Comparison of ENCODE assay signal across 33 cellular contexts in the genomic region with DNA sequence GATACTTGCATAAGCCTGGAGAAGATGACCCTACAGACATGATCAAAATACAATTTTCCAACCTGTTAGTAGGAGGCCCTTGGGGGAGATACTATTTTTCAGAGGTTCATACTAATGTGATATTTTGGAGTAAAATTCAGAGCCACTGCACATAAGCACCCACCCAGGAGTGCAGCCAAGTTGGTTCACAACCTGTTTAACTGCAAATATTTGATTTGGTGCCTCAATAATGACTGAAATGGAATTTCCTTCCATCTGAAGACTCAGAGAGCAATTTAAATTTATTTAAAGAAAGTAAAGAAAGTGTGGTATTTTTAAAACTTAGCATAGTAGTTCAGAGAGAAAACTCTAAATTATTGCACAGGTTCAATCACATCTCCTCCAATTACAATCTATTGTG.
A peak's percentile ranks its signal among the peaks of the same experiment; 100 is the strongest.
DNase-seq lines count a peak whose midpoint lies in the region; ATAC-seq, FAIRE-seq and TF ChIP-seq lines count a peak whose summit lies in the region.
"Had no signal": no experiment of that assay in that cellular context is flagged by ENCODE, and none has a peak within 500 bp of the region (broad histone marks: within the 10 kb centered on the region; RNA-seq: fewer than 3 reads in every experiment).

No MANE protein-coding gene starts in this region.

- DNase-seq in PC-3 = peak; percentile 63
- DNase-seq in nephron progenitor cell = no peak
- no peak for DNase-seq in activated naive CD4-positive, alpha-beta T cell treated with anti-CD3 and anti-CD28 coated beads, Interleukin-2, amount 50 U/mL, for 16 hours
- no peak for DNase-seq in RCC 7860 (ENCODE audit: low spot score)
- no peak for DNase-seq in DMS153 (lab: John Stamatoyannopoulos, UW)
- DNase-seq: 8988T; ACHN; AML-193; BE2C; C1 segment of cervical spinal cord; Caco-2; Calu3; CD4-positive, alpha-beta memory T cell; CD4-positive, alpha-beta T cell; CD4-positive, CD25-positive, alpha-beta regulatory T cell; CD8-positive, alpha-beta memory T cell; CD8-positive, alpha-beta T cell; COR-L47; DMS 273 treated with DMSO at 0.1 percent for 48 hours; DMS53; DMS79; DMS79 treated with DMSO at 0.1 percent for 48 hours; DND-41; EL had no signal

- no peak for TF ChIP-seq CTCF in PC-3 (conservative IDR thresholded peaks at IDR 0.05; ENCODE audit: low read depth, low read length)
- no peak for TF ChIP-seq CTCF in VCaP (conservative IDR thresholded peaks at IDR 0.05)
- no peak for TF ChIP-seq CTCF in nephron progenitor cell (IDR thresholded peaks at IDR 0.05)

- no TSS peak for BruUV-seq in PC-3 (replicated peaks; lab: Mats Ljungman, UMichigan)

- peaks cover 20% of the 10 kb centered on the region for H3K4me1 ChIP-seq in PC-3 (ENCODE audit: insufficient read depth, low read length)
- H3K4me1 ChIP-seq: A549; BE2C; BLaER1; BLaER1 treated with 17β-estradiol and CSF1 and Interleukin-3, amounts not matched to agents 10 nM and 100 nM; Caco-2 had no signal

- H3K27me3 ChIP-seq in PC-3 (ENCODE audit: low read length) = no peaks in the 10 kb centered on the region
- H3K27me3 ChIP-seq: BE2C; BLaER1; BLaER1 treated with 17β-estradiol and CSF1 and Interleukin-3, amounts not matched to agents 10 nM and 100 nM had no signal

- peak; percentile 76 for ATAC-seq in PC-3
- ATAC-seq: A549; CD8-positive, alpha-beta T cell had no signal

- peak overlapping the region; percentile 32 for H3K27ac Mint-ChIP-seq in nephron progenitor cell
- H3K27ac Mint-ChIP-seq: B cell; CD14-positive monocyte; CD4-positive, alpha-beta memory T cell; CD4-positive, alpha-beta T cell; CD4-positive, CD25-positive, alpha-beta regulatory T cell; CD8-positive, alpha-beta memory T cell; CD8-positive, alpha-beta T cell had no signal

- peaks cover 7% of the 10 kb centered on the region for H3K36me3 Mint-ChIP-seq in nephron progenitor cell (ENCODE audit: low read depth)
- H3K36me3 Mint-ChIP-seq: CD14-positive monocyte; CD4-positive, alpha-beta memory T cell; CD4-positive, CD25-positive, alpha-beta regulatory T cell; CD8-positive, alpha-beta memory T cell; CD8-positive, alpha-beta T cell had no signal

- H3K4me1 Mint-ChIP-seq in nephron progenitor cell = peaks cover 6% of the 10 kb centered on the region
- H3K4me1 Mint-ChIP-seq: B cell; CD14-positive monocyte; CD4-positive, alpha-beta memory T cell; CD4-positive, CD25-positive, alpha-beta regulatory T cell; CD8-positive, alpha-beta memory T cell had no signal

- H2AFZ ChIP-seq in PC-3 (ENCODE audit: low read length) = no peak overlapping the region

- POLR2A ChIA-PET in PC-3 (lab: Charles Lee; ENCODE audit: unreplicated experiment) = no interaction called here

- no peaks in the 10 kb centered on the region for H3F3A ChIP-seq in PC-3 (ENCODE audit: low read length, unreplicated experiment)

- H3K27ac ChIP-seq in PC-3 (ENCODE audit: low read length) (no peak overlapping the region), VCaP (peak overlapping the region; percentile 71)
- H3K27ac ChIP-seq: 22Rv1; A549; BLaER1; BLaER1 treated with 17β-estradiol and CSF1 and Interleukin-3, amounts not matched to agents 10 nM and 100 nM; C4-2B had no signal

- no peaks in the 10 kb centered on the region for H3K36me3 ChIP-seq in PC-3 (ENCODE audit: low read depth, low read length)
- H3K36me3 ChIP-seq: BE2C; BLaER1; BLaER1 treated with 17β-estradiol and CSF1 and Interleukin-3, amounts not matched to agents 10 nM and 100 nM had no signal

- no peaks in the 10 kb centered on the region for H4K20me1 ChIP-seq in PC-3 (ENCODE audit: low read length)
- H4K20me1 ChIP-seq: BLaER1; BLaER1 treated with 17β-estradiol and CSF1 and Interleukin-3, amounts not matched to agents 10 nM and 100 nM had no signal

- H3K9me3 Mint-ChIP-seq in nephron progenitor cell = peaks cover 14% of the 10 kb centered on the region
- H3K9me3 Mint-ChIP-seq: CD4-positive, alpha-beta T cell; CD8-positive, alpha-beta T cell had no signal

- H3K4me3 Mint-ChIP-seq in nephron progenitor cell = no peak overlapping the region
- H3K4me3 Mint-ChIP-seq: B cell; CD14-positive monocyte; CD4-positive, alpha-beta memory T cell; CD4-positive, alpha-beta T cell; CD4-positive, CD25-positive, alpha-beta regulatory T cell; CD8-positive, alpha-beta memory T cell; CD8-positive, alpha-beta T cell had no signal

- FAIRE-seq in RCC 7860 (lab: Jason Lieb, UNC) = no peak
- FAIRE-seq: A549, D721Med had no signal

- CTCF ChIA-PET in PC-3 (lab: Charles Lee) = no interaction called here

- peak overlapping the region; percentile 52 for H3K4me2 ChIP-seq in PC-3 (ENCODE audit: low read length)
- H3K4me2 ChIP-seq: A549; BLaER1; BLaER1 treated with 17β-estradiol and CSF1 and Interleukin-3, amounts not matched to agents 10 nM and 100 nM had no signal

- no peaks in the 10 kb centered on the region for H3K9me3 ChIP-seq in PC-3 (ENCODE audit: low read length)
- H3K9me3 ChIP-seq: A549; BE2C; BLaER1; BLaER1 treated with 17β-estradiol and CSF1 and Interleukin-3, amounts not matched to agents 10 nM and 100 nM; Caco-2 had no signal

- H3K27me3 Mint-ChIP-seq in nephron progenitor cell (ENCODE audit: low read depth, poor library complexity) = no peaks in the 10 kb centered on the region
- H3K27me3 Mint-ChIP-seq: B cell; CD4-positive, alpha-beta memory T cell; CD4-positive, alpha-beta T cell; CD4-positive, CD25-positive, alpha-beta regulatory T cell; CD8-positive, alpha-beta memory T cell had no signal

- intact Hi-C loops in PC-3 (cut with micrococcal nuclease) = loop anchor here (5.0 kb wide), 1 partner anchor 57 kb away; no protein-coding TSS in a partner anchor

- no peaks in the 10 kb centered on the region for H3K9me2 ChIP-seq in PC-3 (replicated peaks; ENCODE audit: low read length)

- H3K4me3 ChIP-seq in PC-3 (ENCODE audit: low read length) = no peak overlapping the region
- H3K4me3 ChIP-seq: A549; BLaER1; BLaER1 treated with 17β-estradiol and CSF1 and Interleukin-3, amounts not matched to agents 10 nM and 100 nM had no signal

- H3K79me2 ChIP-seq in PC-3 (ENCODE audit: low read length) = no peaks in the 10 kb centered on the region

- no peak overlapping the region for H3K9ac ChIP-seq in PC-3 (ENCODE audit: low read length)
- H3K9ac ChIP-seq: BLaER1; BLaER1 treated with 17β-estradiol and CSF1 and Interleukin-3, amounts not matched to agents 10 nM and 100 nM had no signal
